In genomic region chr3:58098531-58098930, GRCh38 we compare ENCODE assay signal across 22 cellular contexts.
"Had no signal": no experiment of that assay in that cellular context is flagged by ENCODE, and none has a peak within 500 bp of the region (broad histone marks: within the 10 kb centered on the region; RNA-seq: fewer than 3 reads in every experiment).

No MANE protein-coding gene starts in this region.

- H3K27ac Mint-ChIP-seq: natural killer cell treated with Interleukin-12 subunit alpha and Interleukin-12 subunit beta and Interleukin-15 and Interleukin-18, amount 100 ng/mL, for 72 hours; stimulated activated memory B cell treated with anti-CD40 and anti-IgM and Interleukin-4, amounts not matched to agents 10 μg/mL and 1 μg/mL and 100 μg/mL, for 72 hours; stimulated activated naive CD8-positive, alpha-beta T cell treated with anti-CD3 and anti-CD28 coated beads, Interleukin-15, Interleukin-2, amounts not matched to agents 100 ng/mL and 50 ng/mL, for 24 hours had no signal

- H3K9me3 Mint-ChIP-seq: memory B cell; natural killer cell treated with Interleukin-12 subunit alpha and Interleukin-12 subunit beta and Interleukin-15 and Interleukin-18, amount 100 ng/mL, for 72 hours; stimulated activated memory B cell treated with anti-CD40 and anti-IgM and Interleukin-4, amounts not matched to agents 10 μg/mL and 1 μg/mL and 100 μg/mL, for 72 hours; stimulated activated naive CD8-positive, alpha-beta T cell treated with anti-CD3 and anti-CD28 coated beads, Interleukin-15, Interleukin-2, amounts not matched to agents 100 ng/mL and 50 ng/mL, for 24 hours had no signal

- H3K36me3 Mint-ChIP-seq: natural killer cell treated with Interleukin-12 subunit alpha and Interleukin-12 subunit beta and Interleukin-15 and Interleukin-18, amount 100 ng/mL, for 72 hours had no signal

- H2AFZ ChIP-seq: hepatocyte, parathyroid adenoma had no signal

- H3K4me1 Mint-ChIP-seq: stimulated activated memory B cell treated with anti-CD40 and anti-IgM and Interleukin-4, amounts not matched to agents 10 μg/mL and 1 μg/mL and 100 μg/mL, for 72 hours had no signal

- H3K4me3 Mint-ChIP-seq: memory B cell; natural killer cell treated with Interleukin-12 subunit alpha and Interleukin-12 subunit beta and Interleukin-15 and Interleukin-18, amount 100 ng/mL, for 72 hours; stimulated activated memory B cell treated with anti-CD40 and anti-IgM and Interleukin-4, amounts not matched to agents 10 μg/mL and 1 μg/mL and 100 μg/mL, for 72 hours; stimulated activated naive CD8-positive, alpha-beta T cell treated with anti-CD3 and anti-CD28 coated beads, Interleukin-15, Interleukin-2, amounts not matched to agents 100 ng/mL and 50 ng/mL, for 24 hours had no signal

- H3K9ac ChIP-seq: parathyroid adenoma had no signal

- H3K27ac ChIP-seq: epithelial cell of prostate, foreskin keratinocyte, hepatocyte, lower lobe of right lung, parathyroid adenoma, prostate gland, right lobe of liver, spleen had no signal

- H3K79me2 ChIP-seq: parathyroid adenoma had no signal

- DNase-seq: effector memory CD4-positive, alpha-beta T cell; foreskin keratinocyte; kidney; left cardiac atrium; left ventricle myocardium inferior; lower lobe of right lung; midbrain; retina; right lobe of liver; spleen; stimulated activated CD4-positive, alpha-beta T cell treated with anti-CD3 and anti-CD28 coated beads, Interleukin-15, amount 100 ng/mL, for 24 hours; stimulated activated CD4-positive, alpha-beta T cell treated with anti-CD3 and anti-CD28 coated beads, Interleukin-1b, Interleukin-23, amount 100 ng/mL, for 48 hours; stimulated activated CD4-positive, alpha-beta T cell treated with anti-CD3 and anti-CD28 coated beads, Interleukin-4, amount 100 ng/mL, for 24 hours had no signal

- H3K9me3 ChIP-seq: left ventricle myocardium inferior, lower lobe of right lung, prostate gland, right lobe of liver, spleen, tibial nerve had no signal

- H3K4me2 ChIP-seq: hepatocyte had no signal

- H3K27me3 ChIP-seq: foreskin keratinocyte, hepatocyte, right lobe of liver, spleen, tibial nerve had no signal

- H3K27me3 Mint-ChIP-seq: memory B cell; natural killer cell treated with Interleukin-12 subunit alpha and Interleukin-12 subunit beta and Interleukin-15 and Interleukin-18, amount 100 ng/mL, for 72 hours; stimulated activated memory B cell treated with anti-CD40 and anti-IgM and Interleukin-4, amounts not matched to agents 10 μg/mL and 1 μg/mL and 100 μg/mL, for 72 hours; stimulated activated naive CD8-positive, alpha-beta T cell treated with anti-CD3 and anti-CD28 coated beads, Interleukin-15, Interleukin-2, amounts not matched to agents 100 ng/mL and 50 ng/mL, for 24 hours had no signal

- H3K4me3 ChIP-seq: hepatocyte, left ventricle myocardium inferior, lower lobe of right lung, prostate gland, right lobe of liver, spleen, tibial nerve had no signal
